23 cellular contexts compared by ENCODE assay signal in genomic region chr20:50403565-50404418, GRCh38.
DNase-seq lines count a peak whose midpoint lies in the region; ATAC-seq, FAIRE-seq and TF ChIP-seq lines count a peak whose summit lies in the region.
"Had no signal": no experiment of that assay in that cellular context is flagged by ENCODE, and none has a peak within 500 bp of the region (broad histone marks: within the 10 kb centered on the region; RNA-seq: fewer than 3 reads in every experiment).

No MANE protein-coding gene starts in this region.

- no peak overlapping the region for H3K4me2 ChIP-seq in K562 (ENCODE audit: insufficient read depth, low read length)
- no peak overlapping the region for H3K4me2 ChIP-seq in parathyroid adenoma (ENCODE audit: low read length)

- H3K27ac Mint-ChIP-seq in MCF 10A (ENCODE audit: low read depth, unreplicated experiment): peak overlapping the region; percentile 10
- H3K27ac Mint-ChIP-seq in stimulated activated naive B cell treated with anti-CD40 and anti-IgM and Interleukin-4, amounts not matched to agents 10 μg/mL and 1 μg/mL and 100 μg/mL, for 72 hours: no peak overlapping the region
- H3K27ac Mint-ChIP-seq: memory B cell had no signal

- no peaks in the 10 kb centered on the region for H4K20me1 ChIP-seq in K562 (replicated peaks; ENCODE audit: control insufficient read depth, insufficient read depth, low read length)

- H3K4me3 ChIP-seq in breast epithelium (no peak overlapping the region), K562 (no peak overlapping the region), parathyroid adenoma (ENCODE audit: low read depth, low read length) (no peak overlapping the region), upper lobe of left lung (no peak overlapping the region)
- H3K4me3 ChIP-seq: cardiac muscle cell, SJCRH30, skin epidermis had no signal

- intact Hi-C loops in MCF 10A (cut with micrococcal nuclease): loop anchor here (5.0 kb wide), 1 partner anchor 59 kb away; no protein-coding TSS in a partner anchor
- intact Hi-C loops in breast epithelium (cut with DNase I; ENCODE audit: low total_unique reads): no loop called here
- intact Hi-C loops in K562 (cut with micrococcal nuclease): no loop called here

- no peak overlapping the region for H2AFZ ChIP-seq in K562 (ENCODE audit: low read depth, low read length)
- peak overlapping the region; percentile 72 for H2AFZ ChIP-seq in parathyroid adenoma

- in situ Hi-C loops in K562 (cut with MboI): no loop called here

- DNase-seq in MCF 10A (ENCODE audit: unreplicated experiment) (no peak), breast epithelium (ENCODE audit: low spot score in 2 of 2) (no peak), K562 (ENCODE audit: extremely low read depth in 1 of 4, low spot score in 3 of 4) (no peak), upper lobe of left lung (no peak), DMS 273 (lab: John Stamatoyannopoulos, UW; ENCODE audit: unreplicated experiment) (no peak), NCI-H146 treated with DMSO at 0.1 percent for 48 hours (lab: John Stamatoyannopoulos, UW; ENCODE audit: unreplicated experiment) (no peak)
- no peak for DNase-seq in stimulated activated naive B cell treated with anti-CD40 and anti-IgM and Interleukin-4, amounts not matched to agents 10 μg/mL and 1 μg/mL and 100 μg/mL, for 72 hours
- DNase-seq: activated CD8-positive, alpha-beta memory T cell treated with anti-CD3 and anti-CD28 coated beads, Interleukin-2, amount 50 U/mL, for 48 hours; activated gamma-delta T cell; dermis blood vessel endothelial cell; naive thymus-derived CD4-positive, alpha-beta T cell; NCI-H1436 treated with DMSO at 0.1 percent for 48 hours; OCI-M1; SJCRH30; stimulated activated CD4-positive, alpha-beta T cell treated with anti-CD3 and anti-CD28 coated beads, Interleukin-2, amount 100 ng/mL, for 24 hours; stimulated activated naive CD4-positive, alpha-beta T cell treated with Interleukin-2 at 50 U/mL for 16 hours had no signal

- peaks cover 20% of the 10 kb centered on the region for H3K4me1 Mint-ChIP-seq in MCF 10A (ENCODE audit: insufficient read depth, unreplicated experiment)
- H3K4me1 Mint-ChIP-seq in stimulated activated naive B cell treated with anti-CD40 and anti-IgM and Interleukin-4, amounts not matched to agents 10 μg/mL and 1 μg/mL and 100 μg/mL, for 72 hours: no peaks in the 10 kb centered on the region
- H3K4me1 Mint-ChIP-seq: memory B cell had no signal

- H3K9ac ChIP-seq in K562 (ENCODE audit: insufficient read depth in 1 of 2, low read depth in 2 of 2, low read length in 2 of 2): no peak overlapping the region
- no peak overlapping the region for H3K9ac ChIP-seq in parathyroid adenoma

- WGBS in K562 (ENCODE audit: insufficient coverage, low coverage, missing lambda C conversion rate): 7% methylated on average over 13 of the region's 13 CpGs
- WGBS in upper lobe of left lung, 2 donors: 64 to 69% methylated on average over 13 of the region's 13 CpGs

- H3K36me3 Mint-ChIP-seq in MCF 10A (ENCODE audit: insufficient read depth, unreplicated experiment): no peaks in the 10 kb centered on the region
- no peaks in the 10 kb centered on the region for H3K36me3 Mint-ChIP-seq in stimulated activated naive B cell treated with anti-CD40 and anti-IgM and Interleukin-4, amounts not matched to agents 10 μg/mL and 1 μg/mL and 100 μg/mL, for 72 hours
- H3K36me3 Mint-ChIP-seq: memory B cell; naive thymus-derived CD4-positive, alpha-beta T cell had no signal

- POLR2A ChIA-PET in MCF 10A (lab: Yijun Ruan, JAX): interaction anchor here (0.9 to 1.0 kb wide), 2 partner anchors 12 to 142 kb away, joined by 3 read pairs; no protein-coding TSS in a partner anchor
- POLR2A ChIA-PET in K562 (lab: Yijun Ruan, JAX): interaction anchor here (0.6 to 1.1 kb wide), 2 partner anchors 19 to 425 kb away, joined by 3 to 9 read pairs; no protein-coding TSS in a partner anchor

- no peaks in the 10 kb centered on the region for H3K27me3 Mint-ChIP-seq in MCF 10A (ENCODE audit: insufficient read depth, unreplicated experiment)
- H3K27me3 Mint-ChIP-seq in stimulated activated naive B cell treated with anti-CD40 and anti-IgM and Interleukin-4, amounts not matched to agents 10 μg/mL and 1 μg/mL and 100 μg/mL, for 72 hours: peaks cover 20 to 29% of the 10 kb centered on the region in 2 donors

- no peak for TF ChIP-seq CTCF in MCF 10A (IDR thresholded peaks at IDR 0.05; ENCODE audit: unreplicated experiment)
- no peak for TF ChIP-seq CTCF in breast epithelium (IDR thresholded peaks at IDR 0.05)
- no peak for TF ChIP-seq CTCF in K562 (IDR thresholded peaks at IDR 0.05 in 2 of 3, conservative IDR thresholded peaks at IDR 0.05 in 1 of 3; ENCODE audit: insufficient read depth in 2 of 3, low read depth in 1 of 3, low read length in 3 of 3)
- no peak for TF ChIP-seq CTCF in parathyroid adenoma (IDR thresholded peaks at IDR 0.05)
- no peak for TF ChIP-seq CTCF in upper lobe of left lung (IDR thresholded peaks at IDR 0.05)

- no peaks in the 10 kb centered on the region for H3K9me1 ChIP-seq in K562 (ENCODE audit: control insufficient read depth, insufficient read depth, low read length)

- no peaks in the 10 kb centered on the region for H3K27me3 ChIP-seq in breast epithelium
- H3K27me3 ChIP-seq in K562 (ENCODE audit: control insufficient read depth in 2 of 2, insufficient read depth in 2 of 2, low read length in 2 of 2): 0 out of 5 replicates have a peak, but pooled peaks cover 2 to 7% of the 10 kb centered on the region in 2 experiments
- no peaks in the 10 kb centered on the region for H3K27me3 ChIP-seq in parathyroid adenoma (ENCODE audit: control insufficient read depth, insufficient read depth, low read length)
- no peaks in the 10 kb centered on the region for H3K27me3 ChIP-seq in upper lobe of left lung
- H3K27me3 ChIP-seq: cardiac muscle cell had no signal

- BruUV-seq in MCF 10A (replicated peaks; lab: Mats Ljungman, UMichigan) (no TSS peak), K562 (replicated peaks; lab: Mats Ljungman, UMichigan) (no TSS peak)

- CTCF ChIA-PET in MCF 10A (lab: Yijun Ruan, JAX): interaction anchor here (0.6 to 0.7 kb wide), 4 partner anchors 26 to 185 kb away, joined by 3 read pairs; no protein-coding TSS in a partner anchor
- CTCF ChIA-PET in K562 (lab: Yijun Ruan, JAX; ENCODE audit: low intra/inter-chr PET ratio): no interaction called here

- TF ChIP-seq RAD21 in K562 (CRISPR knock-in tag; conservative IDR thresholded peaks at IDR 0.05 in 1 of 2, IDR thresholded peaks at IDR 0.05 in 1 of 2): no peak

- H3K4me1 ChIP-seq in breast epithelium: peaks cover 5 to 6% of the 10 kb centered on the region in 2 donors
- peaks cover 2 to 9% of the 10 kb centered on the region in 2 experiments; a peak in 3 of 5 replicates for H3K4me1 ChIP-seq in K562 (replicated peaks in 1 of 2; ENCODE audit: control insufficient read depth in 2 of 2, insufficient read depth in 2 of 2, low read length in 2 of 2)
- peaks cover 4% of the 10 kb centered on the region for H3K4me1 ChIP-seq in parathyroid adenoma
- peaks cover 21 to 43% (median 30%) of the 10 kb centered on the region in 4 donors for H3K4me1 ChIP-seq in upper lobe of left lung
- H3K4me1 ChIP-seq: SJCRH30 had no signal

- no peak overlapping the region for H3K4me3 Mint-ChIP-seq in MCF 10A (ENCODE audit: unreplicated experiment)
- no peak overlapping the region for H3K4me3 Mint-ChIP-seq in stimulated activated naive B cell treated with anti-CD40 and anti-IgM and Interleukin-4, amounts not matched to agents 10 μg/mL and 1 μg/mL and 100 μg/mL, for 72 hours
- H3K4me3 Mint-ChIP-seq: memory B cell; naive thymus-derived CD4-positive, alpha-beta T cell had no signal

- FAIRE-seq in K562 (lab: Jason Lieb, UNC): no peak
- FAIRE-seq: endothelial cell of umbilical vein, islet of Langerhans had no signal

- no peaks in the 10 kb centered on the region for H3K79me2 ChIP-seq in K562 (ENCODE audit: control insufficient read depth, insufficient read depth, low read length)
- H3K79me2 ChIP-seq in parathyroid adenoma: no peaks in the 10 kb centered on the region

- no peaks in the 10 kb centered on the region for H3K9me3 ChIP-seq in breast epithelium
- H3K9me3 ChIP-seq in K562 (replicated peaks; ENCODE audit: control insufficient read depth, insufficient read depth, low read depth, low read length): no peaks in the 10 kb centered on the region
- no peaks in the 10 kb centered on the region for H3K9me3 ChIP-seq in parathyroid adenoma (ENCODE audit: control insufficient read depth, low read length)
- H3K9me3 ChIP-seq in upper lobe of left lung: no peaks in the 10 kb centered on the region
- H3K9me3 ChIP-seq: SJCRH30 had no signal

- no peak for TF ChIP-seq POLR2A in breast epithelium (IDR thresholded peaks at IDR 0.05)
- TF ChIP-seq POLR2A in K562 (conservative IDR thresholded peaks at IDR 0.05): no peak
- no peak for TF ChIP-seq POLR2A in upper lobe of left lung (IDR thresholded peaks at IDR 0.05)

- TF ChIP-seq EP300 in K562 (IDR thresholded peaks at IDR 0.05; ENCODE audit: low read length): no peak
- no peak for TF ChIP-seq EP300 in upper lobe of left lung (IDR thresholded peaks at IDR 0.05)

- H3K9me3 Mint-ChIP-seq in MCF 10A (ENCODE audit: unreplicated experiment): no peaks in the 10 kb centered on the region
- no peaks in the 10 kb centered on the region for H3K9me3 Mint-ChIP-seq in stimulated activated naive B cell treated with anti-CD40 and anti-IgM and Interleukin-4, amounts not matched to agents 10 μg/mL and 1 μg/mL and 100 μg/mL, for 72 hours
- H3K9me3 Mint-ChIP-seq: memory B cell; naive thymus-derived CD4-positive, alpha-beta T cell had no signal

- H3K36me3 ChIP-seq in breast epithelium (no peaks in the 10 kb centered on the region), K562 (ENCODE audit: control insufficient read depth, insufficient read depth, low read length) (no peaks in the 10 kb centered on the region), parathyroid adenoma (ENCODE audit: control insufficient read depth, insufficient read depth, low read length) (no peaks in the 10 kb centered on the region), upper lobe of left lung (no peaks in the 10 kb centered on the region)
- H3K36me3 ChIP-seq: cardiac muscle cell, SJCRH30 had no signal

- no peak for ATAC-seq in K562
- ATAC-seq in upper lobe of left lung (ENCODE audit: low FRiP score in 2 of 2): no peak
- ATAC-seq in stimulated activated naive B cell treated with anti-CD40 and anti-IgM and Interleukin-4, amounts not matched to agents 10 μg/mL and 1 μg/mL and 100 μg/mL, for 72 hours (replicated peaks): no peak
- ATAC-seq: naive thymus-derived CD4-positive, alpha-beta T cell had no signal

- H3K27ac ChIP-seq in breast epithelium (no peak overlapping the region), K562 (ENCODE audit: extremely low read depth, low read depth, low read length) (no peak overlapping the region), parathyroid adenoma (no peak overlapping the region), upper lobe of left lung (peak overlapping the region in 3 of 4 donors; percentile 55 to 95 (median 64))
- H3K27ac ChIP-seq: cardiac muscle cell, SJCRH30, skin epidermis, VCaP had no signal

Comparison
In these comparisons a context has a peak if more than half of its experiments do, and no peak if none do; other contexts are left out.
1. H3K27ac ChIP-seq: peak in upper lobe of left lung (3 of 4); none in breast epithelium (0 of 2), K562 (single experiment) and parathyroid adenoma (single experiment).